Comparison of ENCODE assay signal across 19 cellular contexts in the genomic region with DNA sequence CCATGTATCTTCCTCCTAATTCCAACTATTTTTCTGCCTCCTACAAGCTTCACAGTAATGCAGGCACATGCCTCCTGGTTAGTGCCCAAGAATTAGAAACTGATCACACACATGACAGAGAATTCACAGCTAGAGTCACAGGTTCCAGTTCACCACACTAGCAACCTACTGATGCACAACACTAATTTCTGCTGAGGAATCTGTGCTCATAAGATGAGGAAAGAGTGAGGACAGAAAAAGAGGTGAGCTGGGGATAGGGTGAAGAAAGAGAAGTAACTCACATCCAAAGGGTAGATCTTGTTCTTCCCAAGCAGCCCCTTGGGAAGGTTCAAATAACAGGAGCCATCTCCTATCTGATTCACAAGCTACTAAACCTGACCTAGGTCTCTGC.
DNase-seq lines count a peak whose midpoint lies in the region; ATAC-seq, FAIRE-seq and TF ChIP-seq lines count a peak whose summit lies in the region.
"Had no signal": no experiment of that assay in that cellular context is flagged by ENCODE, and none has a peak within 500 bp of the region (broad histone marks: within the 10 kb centered on the region; RNA-seq: fewer than 3 reads in every experiment).

No MANE protein-coding gene starts in this region.

- H3K27ac ChIP-seq in HepG2 (ENCODE audit: extremely low read length, insufficient read depth, low read length), result no peak overlapping the region
- H3K27ac ChIP-seq in right lobe of liver, result no peak overlapping the region
- peak overlapping the region; percentile 26 to 61 (median 47) for H3K27ac ChIP-seq in thyroid gland
- H3K27ac ChIP-seq: brain microvascular endothelial cell, coronary artery, testis had no signal

- in situ Hi-C loops in HepG2 (cut with HindIII; ENCODE audit: extremely low pct_ligation_motif_present, low pct_unique_long_range_greater_than_20kb) (no loop called here), KBM-7 (cut with MboI; ENCODE audit: low pct_unique_long_range_greater_than_20kb, low sequenced_read_pairs) (no loop called here)

- POLR2A ChIA-PET in HepG2 (lab: Yijun Ruan, JAX), result no interaction called here

- BruUV-seq in HepG2 (replicated peaks; lab: Mats Ljungman, UMichigan), result no TSS peak

- no peaks in the 10 kb centered on the region for H3K9me3 Mint-ChIP-seq in activated T-helper 17 cell treated with anti-CD3 and anti-CD28 coated beads, Interleukin-2, amount 50 U/mL, for 72 hours
- H3K9me3 Mint-ChIP-seq: CD8-positive, alpha-beta T cell had no signal

- TF ChIP-seq CTCF in HepG2 (CRISPR knock-in tag; IDR thresholded peaks at IDR 0.05) (no peak), right lobe of liver (IDR thresholded peaks at IDR 0.05) (no peak), thyroid gland (IDR thresholded peaks at IDR 0.05) (no peak)

- no peak overlapping the region for H3K4me2 ChIP-seq in HepG2 (ENCODE audit: low read depth, low read length)

- H3K79me2 ChIP-seq in HepG2 (ENCODE audit: insufficient read depth, low read length), result peaks cover 89% of the 10 kb centered on the region

- CTCF ChIA-PET in HepG2 (lab: Yijun Ruan, JAX; ENCODE audit: low intra/inter-chr PET ratio, low total read pairs), result no interaction called here

- no peak overlapping the region for H3K9ac ChIP-seq in HepG2 (ENCODE audit: insufficient read depth, low read depth, low read length)

- TF ChIP-seq POLR2A in HepG2 (IDR thresholded peaks at IDR 0.05; ENCODE audit: insufficient read depth in 1 of 2, low read depth in 2 of 2, low read length in 2 of 2) (no peak), right lobe of liver (IDR thresholded peaks at IDR 0.05) (no peak), thyroid gland (IDR thresholded peaks at IDR 0.05) (no peak)

- no peak for DNase-seq in HepG2 (ENCODE audit: low spot score)
- DNase-seq in right lobe of liver, result no peak
- peak; percentile 80 for DNase-seq in kidney tubule cell (ENCODE audit: low spot score)
- DNase-seq in thyroid gland, result no peak
- DNase-seq in KBM-7, result no peak
- no peak for DNase-seq in DMS153 treated with DMSO at 0.1 percent for 48 hours (lab: John Stamatoyannopoulos, UW; ENCODE audit: unreplicated experiment)
- DNase-seq: brain microvascular endothelial cell; CD8-positive, alpha-beta T cell; DMS79 treated with DMSO at 0.1 percent for 48 hours; kidney; NCI-H1417 treated with DMSO at 0.1 percent for 48 hours; NCI-H2171; NCI-H69; Right ventricle myocardium superior; T-helper 1 cell; testis had no signal

- H3K36me3 ChIP-seq in HepG2 (replicated peaks in 1 of 2; ENCODE audit: control insufficient read depth in 1 of 2, insufficient read depth in 2 of 2, low read length in 2 of 2) (peaks cover 28 to 78% of the 10 kb centered on the region in 2 experiments), right lobe of liver (peaks cover 0 to 41% (median 8%) of the 10 kb centered on the region in 4 donors), thyroid gland (no peaks in the 10 kb centered on the region)

- no peak for FAIRE-seq in HepG2 (lab: Jason Lieb, UNC)
- FAIRE-seq: kidney had no signal

- peaks cover 35% of the 10 kb centered on the region for H3K4me1 ChIP-seq in HepG2 (ENCODE audit: insufficient read depth, low read length)
- H3K4me1 ChIP-seq in right lobe of liver, result peaks cover 0 to 7% (median 0%) of the 10 kb centered on the region in 4 donors
- peaks cover 67 to 77% of the 10 kb centered on the region in 2 donors for H3K4me1 ChIP-seq in thyroid gland
- H3K4me1 ChIP-seq: testis had no signal

- no peak for ATAC-seq in HepG2
- ATAC-seq in right lobe of liver, result no peak
- no peak for ATAC-seq in activated T-helper 17 cell treated with anti-CD3 and anti-CD28 coated beads, Interleukin-2, amount 50 U/mL, for 72 hours (replicated peaks)
- ATAC-seq in GM21529 (IDR thresholded peaks at IDR 0.05; ENCODE audit: unreplicated experiment), result no peak
- ATAC-seq: CD8-positive, alpha-beta T cell had no signal

- peak overlapping the region; percentile 69 for H3K27ac Mint-ChIP-seq in activated T-helper 17 cell treated with anti-CD3 and anti-CD28 coated beads, Interleukin-2, amount 50 U/mL, for 72 hours
- H3K27ac Mint-ChIP-seq: CD8-positive, alpha-beta T cell had no signal

- H3K9me3 ChIP-seq in HepG2 (ENCODE audit: low read length) (no peaks in the 10 kb centered on the region), right lobe of liver (no peaks in the 10 kb centered on the region), thyroid gland (no peaks in the 10 kb centered on the region)
- H3K9me3 ChIP-seq: testis had no signal

- no peak for TF ChIP-seq RAD21 in HepG2 (CRISPR knock-in tag; IDR thresholded peaks at IDR 0.05)

- no peaks in the 10 kb centered on the region for H3K27me3 Mint-ChIP-seq in activated T-helper 17 cell treated with anti-CD3 and anti-CD28 coated beads, Interleukin-2, amount 50 U/mL, for 72 hours

- H3K27me3 ChIP-seq in HepG2 (ENCODE audit: control insufficient read depth in 1 of 2, insufficient read depth in 2 of 2, low read length in 2 of 2), result no peaks in the 10 kb centered on the region
- no peaks in the 10 kb centered on the region for H3K27me3 ChIP-seq in right lobe of liver
- no peaks in the 10 kb centered on the region for H3K27me3 ChIP-seq in thyroid gland
- H3K27me3 ChIP-seq: brain microvascular endothelial cell, testis had no signal

- no peak overlapping the region for H2AFZ ChIP-seq in HepG2 (ENCODE audit: low read length)

- H3K4me1 Mint-ChIP-seq in activated T-helper 17 cell treated with anti-CD3 and anti-CD28 coated beads, Interleukin-2, amount 50 U/mL, for 72 hours, result peaks cover 25% of the 10 kb centered on the region

- H3K4me3 Mint-ChIP-seq in activated T-helper 17 cell treated with anti-CD3 and anti-CD28 coated beads, Interleukin-2, amount 50 U/mL, for 72 hours, result no peak overlapping the region
- H3K4me3 Mint-ChIP-seq: CD8-positive, alpha-beta T cell had no signal

- H4K20me1 ChIP-seq in HepG2 (ENCODE audit: insufficient read depth, low read length), result peaks cover 90% of the 10 kb centered on the region

- H3K4me3 ChIP-seq in HepG2 (replicated peaks in 1 of 3; ENCODE audit: insufficient read depth in 1 of 3, low read depth in 2 of 3, low read length in 3 of 3) (no peak overlapping the region), right lobe of liver (no peak overlapping the region), thyroid gland (replicated peaks in 1 of 3) (no peak overlapping the region)
- H3K4me3 ChIP-seq: coronary artery, testis had no signal

- peaks cover 93% of the 10 kb centered on the region for H3K36me3 Mint-ChIP-seq in activated T-helper 17 cell treated with anti-CD3 and anti-CD28 coated beads, Interleukin-2, amount 50 U/mL, for 72 hours (ENCODE audit: low read depth)

- intact Hi-C loops in HepG2 (cut with micrococcal nuclease; ENCODE audit: unreplicated experiment), result no loop called here
- intact Hi-C loops in right lobe of liver (cut with DNase I), result no loop called here
- intact Hi-C loops in thyroid gland (cut with DNase I), result no loop called here

- TF ChIP-seq EP300 in HepG2 (IDR thresholded peaks at IDR 0.05; ENCODE audit: low read depth in 2 of 2, low read length in 2 of 2) (no peak), HepG2 (CRISPR knock-in tag; IDR thresholded peaks at IDR 0.05; ENCODE audit: borderline replicate concordance) (no peak)

TF ChIP-seq in HepG2, 621 proteins besides CTCF, POLR2A, EP300 and RAD21:
- no peak for TF ChIP-seq RFXANK (CRISPR knock-in tag; IDR thresholded peaks at IDR 0.05)
- TF ChIP-seq RBM22 (optimal IDR thresholded peaks at IDR 0.05; ENCODE audit: low read length), result peak; percentile 23

Comparison
In these comparisons a context has a peak if more than half of its experiments do, and no peak if none do; other contexts are left out.
1. H3K27ac ChIP-seq: peak in thyroid gland (3 of 3); none in HepG2 (single experiment) and right lobe of liver (0 of 3).